In genomic region chr1:200530551-200531261, GRCh38 we compare ENCODE assay signal across 13 cellular contexts.
DNase-seq lines count a peak whose midpoint lies in the region; ATAC-seq and TF ChIP-seq lines count a peak whose summit lies in the region.
"Had no signal": no experiment of that assay in that cellular context is flagged by ENCODE, and none has a peak within 500 bp of the region (broad histone marks: within the 10 kb centered on the region; RNA-seq: fewer than 3 reads in every experiment).

No MANE protein-coding gene starts in this region.

- H3K79me2 ChIP-seq in neural progenitor cell (ENCODE audit: low read depth) = no peaks in the 10 kb centered on the region

- peak overlapping the region; percentile 79 for H2AFZ ChIP-seq in neural progenitor cell (replicated peaks)

- no peak overlapping the region for H3K27ac ChIP-seq in CD4-positive, alpha-beta memory T cell (ENCODE audit: low read depth, low read length)
- no peak overlapping the region for H3K27ac ChIP-seq in neural progenitor cell
- H3K27ac ChIP-seq: breast epithelium, KMS-11, RWPE1 had no signal

- no peaks in the 10 kb centered on the region for H3F3A ChIP-seq in neural progenitor cell (ENCODE audit: low read depth)

- no peak for TF ChIP-seq CTCF in neural progenitor cell (IDR thresholded peaks at IDR 0.05)

- H3K9me3 Mint-ChIP-seq in CD4-positive, alpha-beta memory T cell = no peaks in the 10 kb centered on the region
- no peaks in the 10 kb centered on the region for H3K9me3 Mint-ChIP-seq in T-helper 1 cell treated with Interleukin-12 subunit alpha and Interleukin-12 subunit beta and Interleukin-4 antibody, amounts not matched to agents 30 μg/mL and 1 μg/mL, for 36 hours
- H3K9me3 Mint-ChIP-seq in neural progenitor cell = no peaks in the 10 kb centered on the region

- CTCF ChIA-PET in CD4-positive, alpha-beta memory T cell (lab: Charles Lee; ENCODE audit: partially characterized antibody) = no interaction called here

- no peak overlapping the region for H3K9ac ChIP-seq in neural progenitor cell
- H3K9ac ChIP-seq: KMS-11 had no signal

- H3K9me3 ChIP-seq in CD4-positive, alpha-beta memory T cell (ENCODE audit: control insufficient read depth in 1 of 2, low read length in 2 of 2) = no peaks in the 10 kb centered on the region
- no peaks in the 10 kb centered on the region for H3K9me3 ChIP-seq in neural progenitor cell (ENCODE audit: low read depth)
- H3K9me3 ChIP-seq: breast epithelium had no signal

- peak overlapping the region in 1 of 2 donors; percentile 3 for H3K4me3 ChIP-seq in CD4-positive, alpha-beta memory T cell (ENCODE audit: low read length in 2 of 2)
- H3K4me3 ChIP-seq in neural progenitor cell = no peak overlapping the region
- H3K4me3 ChIP-seq: breast epithelium had no signal

- H3K4me3 Mint-ChIP-seq in CD4-positive, alpha-beta memory T cell = peak overlapping the region; percentile 51 to 90 (median 74)
- H3K4me3 Mint-ChIP-seq in T-helper 1 cell treated with Interleukin-12 subunit alpha and Interleukin-12 subunit beta and Interleukin-4 antibody, amounts not matched to agents 30 μg/mL and 1 μg/mL, for 36 hours = no peak overlapping the region
- H3K4me3 Mint-ChIP-seq in neural progenitor cell = no peak overlapping the region

- H3K4me1 ChIP-seq in CD4-positive, alpha-beta memory T cell (ENCODE audit: insufficient read depth, low read length) = peaks cover 33% of the 10 kb centered on the region
- peaks cover 18% of the 10 kb centered on the region for H3K4me1 ChIP-seq in neural progenitor cell
- H3K4me1 ChIP-seq: breast epithelium had no signal

- peaks cover 16 to 33% (median 21%) of the 10 kb centered on the region in 4 donors for H3K4me1 Mint-ChIP-seq in CD4-positive, alpha-beta memory T cell
- peaks cover 8% of the 10 kb centered on the region for H3K4me1 Mint-ChIP-seq in T-helper 1 cell treated with Interleukin-12 subunit alpha and Interleukin-12 subunit beta and Interleukin-4 antibody, amounts not matched to agents 30 μg/mL and 1 μg/mL, for 36 hours (ENCODE audit: low read depth)
- H3K4me1 Mint-ChIP-seq in neural progenitor cell = peaks cover 8% of the 10 kb centered on the region

- H3K36me3 ChIP-seq in CD4-positive, alpha-beta memory T cell (ENCODE audit: insufficient read depth, low read length) = no peaks in the 10 kb centered on the region
- H3K36me3 ChIP-seq in neural progenitor cell = no peaks in the 10 kb centered on the region
- H3K36me3 ChIP-seq: breast epithelium had no signal

- intact Hi-C loops in CD4-positive, alpha-beta memory T cell (cut with micrococcal nuclease) = no loop called here

- H4K20me1 ChIP-seq in neural progenitor cell (ENCODE audit: low read depth) = no peaks in the 10 kb centered on the region

- no peaks in the 10 kb centered on the region for H3K27me3 Mint-ChIP-seq in CD4-positive, alpha-beta memory T cell
- H3K27me3 Mint-ChIP-seq in T-helper 1 cell treated with Interleukin-12 subunit alpha and Interleukin-12 subunit beta and Interleukin-4 antibody, amounts not matched to agents 30 μg/mL and 1 μg/mL, for 36 hours (ENCODE audit: low read depth) = peaks cover 3% of the 10 kb centered on the region
- peaks cover 5% of the 10 kb centered on the region for H3K27me3 Mint-ChIP-seq in neural progenitor cell (ENCODE audit: insufficient read depth, low read depth)

- ATAC-seq in GM21360 (IDR thresholded peaks at IDR 0.05; ENCODE audit: unreplicated experiment) = no peak
- ATAC-seq in GM18861 (IDR thresholded peaks at IDR 0.05; ENCODE audit: unreplicated experiment) = no peak
- ATAC-seq: right cardiac atrium had no signal

- H3K36me3 Mint-ChIP-seq in CD4-positive, alpha-beta memory T cell = no peaks in the 10 kb centered on the region
- H3K36me3 Mint-ChIP-seq in T-helper 1 cell treated with Interleukin-12 subunit alpha and Interleukin-12 subunit beta and Interleukin-4 antibody, amounts not matched to agents 30 μg/mL and 1 μg/mL, for 36 hours (ENCODE audit: low read depth) = peaks cover 2% of the 10 kb centered on the region
- H3K36me3 Mint-ChIP-seq in neural progenitor cell = peaks cover 2% of the 10 kb centered on the region

- peak overlapping the region; percentile 61 to 95 (median 78) for H3K27ac Mint-ChIP-seq in CD4-positive, alpha-beta memory T cell
- peak overlapping the region; percentile 3 for H3K27ac Mint-ChIP-seq in T-helper 1 cell treated with Interleukin-12 subunit alpha and Interleukin-12 subunit beta and Interleukin-4 antibody, amounts not matched to agents 30 μg/mL and 1 μg/mL, for 36 hours
- H3K27ac Mint-ChIP-seq in neural progenitor cell = no peak overlapping the region

- H3K4me2 ChIP-seq in neural progenitor cell = no peak overlapping the region
- H3K4me2 ChIP-seq: KMS-11 had no signal

- no peaks in the 10 kb centered on the region for H3K27me3 ChIP-seq in CD4-positive, alpha-beta memory T cell (ENCODE audit: insufficient read depth, low read length)
- no peaks in the 10 kb centered on the region for H3K27me3 ChIP-seq in neural progenitor cell
- H3K27me3 ChIP-seq: breast epithelium had no signal

- POLR2A ChIA-PET in CD4-positive, alpha-beta memory T cell (lab: Charles Lee; ENCODE audit: partially characterized antibody) = no interaction called here

- peak; percentile 69 to 75 (median 70) for DNase-seq in CD4-positive, alpha-beta memory T cell
- peak; percentile 47 for DNase-seq in activated effector memory CD4-positive, alpha-beta T cell treated with Interleukin-2 at 50 U/mL for 16 hours
- DNase-seq in neural progenitor cell (ENCODE audit: low spot score) (no peak), H4 (ENCODE audit: low spot score) (no peak), NCI-H1092 treated with DMSO at 0.1 percent for 48 hours (lab: John Stamatoyannopoulos, UW) (no peak)
- DNase-seq: NCI-H2171 treated with DMSO at 0.1 percent for 48 hours, right cardiac atrium had no signal

Comparison
In these comparisons a context has a peak if more than half of its experiments do, and no peak if none do; other contexts are left out.
1. DNase-seq: peak in CD4-positive, alpha-beta memory T cell (5 of 5) and activated effector memory CD4-positive, alpha-beta T cell treated with Interleukin-2 at 50 U/mL for 16 hours (single experiment); none in neural progenitor cell (single experiment), H4 (single experiment) and NCI-H1092 treated with DMSO at 0.1 percent for 48 hours (single experiment).
2. H3K4me3 Mint-ChIP-seq: peak in CD4-positive, alpha-beta memory T cell (8 of 8); none in T-helper 1 cell treated with Interleukin-12 subunit alpha and Interleukin-12 subunit beta and Interleukin-4 antibody, amounts not matched to agents 30 μg/mL and 1 μg/mL, for 36 hours (single experiment) and neural progenitor cell (single experiment).